In the genomic region with DNA sequence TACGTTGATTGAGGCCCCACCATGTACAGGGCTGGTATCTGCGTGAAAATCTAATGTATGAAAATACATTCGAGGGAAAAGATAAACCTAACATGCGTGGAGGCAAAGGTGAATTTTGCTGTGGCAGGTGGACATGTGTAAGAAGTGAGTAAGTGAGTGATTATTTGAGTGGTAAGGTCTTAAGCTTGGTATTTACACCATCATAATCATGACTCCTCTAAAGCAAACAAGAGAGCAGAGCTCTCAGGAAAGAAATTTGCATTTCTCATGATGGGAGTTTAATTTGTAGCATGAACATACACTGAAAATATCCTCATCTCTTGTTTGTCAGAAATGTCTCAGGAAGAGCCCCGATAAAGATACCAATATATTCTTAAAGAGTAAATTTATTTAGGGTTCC, we compare ENCODE assay signal across 15 cellular contexts.
DNase-seq lines count a peak whose midpoint lies in the region.
"Had no signal": no experiment of that assay in that cellular context is flagged by ENCODE, and none has a peak within 500 bp of the region (broad histone marks: within the 10 kb centered on the region; RNA-seq: fewer than 3 reads in every experiment).

No MANE protein-coding gene starts in this region.

- H3K27me3 Mint-ChIP-seq in activated naive CD4-positive, alpha-beta T cell treated with anti-CD3 and anti-CD28 coated beads for 36 hours (ENCODE audit: low read depth), result no peaks in the 10 kb centered on the region

- intact Hi-C loops in activated naive CD4-positive, alpha-beta T cell treated with anti-CD3 and anti-CD28 coated beads for 36 hours (cut with micrococcal nuclease), result no loop called here

- CTCF ChIA-PET in activated naive CD4-positive, alpha-beta T cell treated with anti-CD3 and anti-CD28 coated beads for 36 hours (lab: Charles Lee), result no interaction called here

- H3K27ac Mint-ChIP-seq in activated naive CD4-positive, alpha-beta T cell treated with anti-CD3 and anti-CD28 coated beads for 36 hours, result no peak overlapping the region
- H3K27ac Mint-ChIP-seq: CD4-positive, alpha-beta memory T cell; GM23338; H9 had no signal

- H3K4me3 Mint-ChIP-seq in activated naive CD4-positive, alpha-beta T cell treated with anti-CD3 and anti-CD28 coated beads for 36 hours, result no peak overlapping the region
- H3K4me3 Mint-ChIP-seq: CD4-positive, alpha-beta memory T cell; GM23338; H9 had no signal

- peak; percentile 20 for DNase-seq in DMS53 treated with DMSO at 0.1 percent for 48 hours (lab: John Stamatoyannopoulos, UW; ENCODE audit: unreplicated experiment)
- peak; percentile 46 for DNase-seq in NCI-H526 treated with DMSO at 0.1 percent for 48 hours (lab: John Stamatoyannopoulos, UW)
- peak; percentile 36 for DNase-seq in kidney tubule cell (ENCODE audit: low spot score)
- DNase-seq in activated naive CD4-positive, alpha-beta T cell treated with anti-CD3 and anti-CD28 coated beads for 36 hours, result no peak
- no peak for DNase-seq in NCI-H1105 treated with DMSO at 0.1 percent for 48 hours (lab: John Stamatoyannopoulos, UW)
- no peak for DNase-seq in RPMI8226
- DNase-seq: C1 segment of cervical spinal cord; Calu3; CD4-positive, alpha-beta memory T cell; COR-L47; DMS79; EL; GDM1; H9 had no signal

- H3K9me3 Mint-ChIP-seq in activated naive CD4-positive, alpha-beta T cell treated with anti-CD3 and anti-CD28 coated beads for 36 hours, result no peaks in the 10 kb centered on the region
- H3K9me3 Mint-ChIP-seq: GM23338, H9 had no signal

- no peaks in the 10 kb centered on the region for H3K4me1 Mint-ChIP-seq in activated naive CD4-positive, alpha-beta T cell treated with anti-CD3 and anti-CD28 coated beads for 36 hours (ENCODE audit: low read depth)
- H3K4me1 Mint-ChIP-seq: CD4-positive, alpha-beta memory T cell; H9 had no signal

- no peaks in the 10 kb centered on the region for H3K36me3 Mint-ChIP-seq in activated naive CD4-positive, alpha-beta T cell treated with anti-CD3 and anti-CD28 coated beads for 36 hours (ENCODE audit: low read depth)
- H3K36me3 Mint-ChIP-seq: CD4-positive, alpha-beta memory T cell had no signal

Comparison
In these comparisons a context has a peak if more than half of its experiments do, and no peak if none do; other contexts are left out.
1. DNase-seq: peak in DMS53 treated with DMSO at 0.1 percent for 48 hours (single experiment), NCI-H526 treated with DMSO at 0.1 percent for 48 hours (single experiment) and kidney tubule cell (single experiment); none in activated naive CD4-positive, alpha-beta T cell treated with anti-CD3 and anti-CD28 coated beads for 36 hours (single experiment), NCI-H1105 treated with DMSO at 0.1 percent for 48 hours (single experiment) and RPMI8226 (single experiment).